ENCODE assay signal across 8 cellular contexts in the genomic region with DNA sequence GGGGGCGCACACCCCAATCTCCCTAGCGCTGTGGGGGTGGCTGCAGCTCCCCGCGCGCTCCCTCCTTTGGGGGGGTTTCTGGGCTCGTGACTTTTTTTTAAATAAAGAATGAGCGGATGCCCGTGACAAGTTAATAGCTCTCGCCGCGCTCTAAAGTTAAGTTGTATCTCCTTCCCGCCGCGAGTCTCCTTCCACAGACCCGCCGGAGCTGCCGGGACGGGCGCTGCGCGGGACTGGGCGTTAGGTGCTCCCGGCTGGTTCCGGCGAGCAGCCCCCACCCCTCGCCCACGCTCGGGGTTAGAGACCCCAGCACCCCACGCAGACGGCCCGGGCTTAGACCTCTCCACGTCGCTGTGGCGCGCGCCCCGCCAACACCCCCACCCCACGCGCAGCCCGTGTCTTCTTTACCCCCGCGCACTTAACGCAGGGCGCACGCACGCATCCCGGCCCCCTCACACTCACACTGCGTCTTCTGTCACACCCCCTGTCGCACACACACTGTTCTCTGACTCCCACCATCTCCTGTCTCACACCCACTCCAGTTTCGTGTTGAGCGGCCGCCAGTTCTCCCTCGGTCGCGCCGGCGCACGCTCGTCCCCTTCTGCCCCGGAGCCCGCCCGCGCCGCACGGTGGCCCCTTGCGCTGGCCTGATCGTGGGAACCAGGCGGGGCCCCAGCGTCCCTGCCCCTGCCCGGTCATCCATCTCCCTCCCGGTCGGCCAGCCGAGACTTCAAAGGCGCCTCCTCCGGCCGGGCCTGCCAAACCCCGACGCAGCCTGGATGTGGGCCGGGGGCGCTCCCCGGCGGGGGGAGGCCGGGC.
DNase-seq lines count a peak whose midpoint lies in the region; ATAC-seq and TF ChIP-seq lines count a peak whose summit lies in the region.

No MANE protein-coding gene starts in this region.

- intact Hi-C loops in mucosa of descending colon (cut with DNase I, micrococcal nuclease): no loop called here

- no peaks in the 10 kb centered on the region for H3K36me3 ChIP-seq in mucosa of descending colon (ENCODE audit: low read depth)
- no peaks in the 10 kb centered on the region for H3K36me3 ChIP-seq in tibial nerve

- WGBS in tibial nerve, 2 donors: 0 to 2% methylated on average over 59 to 75 of the region's 83 CpGs

- no peaks in the 10 kb centered on the region for H3K9me3 Mint-ChIP-seq in activated CD4-positive, alpha-beta T cell treated with anti-CD3 and anti-CD28 coated beads, Interleukin-2, amount 10 ng/mL, durations not matched to agents 7 days and 5 days

- no peak overlapping the region for H3K27ac Mint-ChIP-seq in activated CD4-positive, alpha-beta T cell treated with anti-CD3 and anti-CD28 coated beads, Interleukin-2, amount 10 ng/mL, durations not matched to agents 7 days and 5 days

- POLR2A ChIA-PET in activated CD4-positive, alpha-beta T cell treated with anti-CD3 and anti-CD28 coated beads, Interleukin-2, amount 10 ng/mL, durations not matched to agents 7 days and 5 days (lab: Charles Lee): no interaction called here

- H3K27me3 ChIP-seq in tibial nerve: peaks cover 0 to 8% of the 10 kb centered on the region in 2 donors

- H3K4me3 ChIP-seq in mucosa of descending colon (no peak overlapping the region), tibial nerve (peak overlapping the region; percentile 44 to 80 (median 55))

- CTCF ChIA-PET in activated CD4-positive, alpha-beta T cell treated with anti-CD3 and anti-CD28 coated beads, Interleukin-2, amount 10 ng/mL, durations not matched to agents 7 days and 5 days (lab: Charles Lee): no interaction called here

- H3K27ac ChIP-seq in tibial nerve: peak overlapping the region in 1 of 4 donors; percentile 75

- peak overlapping the region; percentile 75 for H3K4me3 Mint-ChIP-seq in activated CD4-positive, alpha-beta T cell treated with anti-CD3 and anti-CD28 coated beads, Interleukin-2, amount 10 ng/mL, durations not matched to agents 7 days and 5 days

- H3K4me1 ChIP-seq in mucosa of descending colon (ENCODE audit: low read depth): no peaks in the 10 kb centered on the region
- peaks cover 0 to 24% (median 0%) of the 10 kb centered on the region in 4 donors for H3K4me1 ChIP-seq in tibial nerve

- H3K4me1 Mint-ChIP-seq in activated CD4-positive, alpha-beta T cell treated with anti-CD3 and anti-CD28 coated beads, Interleukin-2, amount 10 ng/mL, durations not matched to agents 7 days and 5 days: peaks cover 11% of the 10 kb centered on the region

- TF ChIP-seq EP300 in tibial nerve (IDR thresholded peaks at IDR 0.05): no peak

- no peaks in the 10 kb centered on the region for H3K36me3 Mint-ChIP-seq in activated CD4-positive, alpha-beta T cell treated with anti-CD3 and anti-CD28 coated beads, Interleukin-2, amount 10 ng/mL, durations not matched to agents 7 days and 5 days (ENCODE audit: low read depth)

- TF ChIP-seq POLR2A in erythroblast (IDR thresholded peaks at IDR 0.05; ENCODE audit: low read length): no peak
- TF ChIP-seq POLR2A in tibial nerve (IDR thresholded peaks at IDR 0.05): no peak

- DNase-seq in COLO668 (lab: John Stamatoyannopoulos, UW; ENCODE audit: unreplicated experiment): peak; percentile 41
- DNase-seq in activated CD4-positive, alpha-beta T cell treated with anti-CD3 and anti-CD28 coated beads, Interleukin-2, amount 10 ng/mL, durations not matched to agents 7 days and 5 days: peak; percentile 7
- DNase-seq in erythroblast (lab: John Stamatoyannopoulos, UW): peak; percentile 36 to 40
- peak in 2 of 3 donors; percentile 7 to 35 for DNase-seq in mucosa of descending colon
- no peak for DNase-seq in tibial nerve (ENCODE audit: low spot score in 2 of 2)
- DNase-seq in DMS153 (lab: John Stamatoyannopoulos, UW): no peak

- ATAC-seq in HG02763 (IDR thresholded peaks at IDR 0.05; ENCODE audit: unreplicated experiment) (peak; percentile 11), mucosa of descending colon (peak; percentile 50), GM19035 (IDR thresholded peaks at IDR 0.05; ENCODE audit: unreplicated experiment) (no peak)

- peaks cover 38% of the 10 kb centered on the region for H3K27me3 Mint-ChIP-seq in activated CD4-positive, alpha-beta T cell treated with anti-CD3 and anti-CD28 coated beads, Interleukin-2, amount 10 ng/mL, durations not matched to agents 7 days and 5 days

- no peaks in the 10 kb centered on the region for H3K9me3 ChIP-seq in mucosa of descending colon
- no peaks in the 10 kb centered on the region for H3K9me3 ChIP-seq in tibial nerve

- no peak for TF ChIP-seq CTCF in mucosa of descending colon (IDR thresholded peaks at IDR 0.05)
- TF ChIP-seq CTCF in tibial nerve (IDR thresholded peaks at IDR 0.05): no peak

Comparison
In these comparisons a context has a peak if more than half of its experiments do, and no peak if none do; other contexts are left out.
1. DNase-seq: peak in COLO668 (single experiment), activated CD4-positive, alpha-beta T cell treated with anti-CD3 and anti-CD28 coated beads, Interleukin-2, amount 10 ng/mL, durations not matched to agents 7 days and 5 days (single experiment), erythroblast (2 of 2) and mucosa of descending colon (2 of 3); none in tibial nerve (0 of 2) and DMS153 (single experiment).